Comparison of ENCODE assay signal across 15 cellular contexts in genomic region chr9:81395301-81396054, GRCh38.
DNase-seq lines count a peak whose midpoint lies in the region; ATAC-seq and TF ChIP-seq lines count a peak whose summit lies in the region.
"Had no signal": no experiment of that assay in that cellular context is flagged by ENCODE, and none has a peak within 500 bp of the region (broad histone marks: within the 10 kb centered on the region; RNA-seq: fewer than 3 reads in every experiment).

No MANE protein-coding gene starts in this region.

- no peaks in the 10 kb centered on the region for H3K36me3 ChIP-seq in breast epithelium
- H3K36me3 ChIP-seq in WERI-Rb-1: no peaks in the 10 kb centered on the region
- H3K36me3 ChIP-seq in mesendoderm (ENCODE audit: control insufficient read depth, insufficient read depth, low read length): no peaks in the 10 kb centered on the region
- H3K36me3 ChIP-seq in CD8-positive, alpha-beta T cell (ENCODE audit: insufficient read depth, low read length): no peaks in the 10 kb centered on the region
- H3K36me3 ChIP-seq: SJSA1 had no signal

- H2BK5ac ChIP-seq in mesendoderm (ENCODE audit: low read length): peak overlapping the region; percentile 13

- BruUV-seq in MCF 10A (replicated peaks; lab: Mats Ljungman, UMichigan): no TSS peak

- H3K18ac ChIP-seq in mesendoderm (ENCODE audit: low read length): peak overlapping the region; percentile 16

- H3K27ac Mint-ChIP-seq in MCF 10A (ENCODE audit: low read depth, unreplicated experiment) (no peak overlapping the region), type B pancreatic cell (no peak overlapping the region)
- no peak overlapping the region for H3K27ac Mint-ChIP-seq in CD8-positive, alpha-beta T cell
- H3K27ac Mint-ChIP-seq: activated CD8-positive, alpha-beta T cell treated with anti-CD3 and anti-CD28 coated beads, Interleukin-2, amount 10 ng/mL, durations not matched to agents 7 days and 5 days; stimulated activated memory B cell treated with anti-CD40 and anti-IgM and Interleukin-4, amounts not matched to agents 10 μg/mL and 1 μg/mL and 100 μg/mL, for 72 hours had no signal

- TF ChIP-seq CTCF in breast epithelium (IDR thresholded peaks at IDR 0.05) (no peak), MCF 10A (IDR thresholded peaks at IDR 0.05; ENCODE audit: unreplicated experiment) (no peak), WERI-Rb-1 (IDR thresholded peaks at IDR 0.05; ENCODE audit: low read depth, low read length) (no peak), type B pancreatic cell (conservative IDR thresholded peaks at IDR 0.05) (no peak)
- no peak for TF ChIP-seq CTCF in CD8-positive, alpha-beta T cell (IDR thresholded peaks at IDR 0.05)

- no peak overlapping the region for H2AK5ac ChIP-seq in mesendoderm (ENCODE audit: low read length)

- CTCF ChIA-PET in MCF 10A (lab: Yijun Ruan, JAX): interaction anchor here (1.0 kb wide), 1 partner anchor 9 kb away, joined by 3 read pairs; no protein-coding TSS in a partner anchor
- CTCF ChIA-PET in CD8-positive, alpha-beta T cell (lab: Charles Lee): no interaction called here

- no peak for TF ChIP-seq POLR2A in breast epithelium (IDR thresholded peaks at IDR 0.05)

- intact Hi-C loops in breast epithelium (cut with DNase I; ENCODE audit: low total_unique reads) (no loop called here), MCF 10A (cut with micrococcal nuclease) (no loop called here)
- intact Hi-C loops in CD8-positive, alpha-beta T cell (cut with DNase I, micrococcal nuclease): no loop called here

- H3K4me1 Mint-ChIP-seq in MCF 10A (ENCODE audit: insufficient read depth, unreplicated experiment): peaks cover 9% of the 10 kb centered on the region
- peaks cover 37% of the 10 kb centered on the region for H3K4me1 Mint-ChIP-seq in type B pancreatic cell (ENCODE audit: unreplicated experiment)
- no peaks in the 10 kb centered on the region for H3K4me1 Mint-ChIP-seq in CD8-positive, alpha-beta T cell (ENCODE audit: low read depth)
- H3K4me1 Mint-ChIP-seq: stimulated activated memory B cell treated with anti-CD40 and anti-IgM and Interleukin-4, amounts not matched to agents 10 μg/mL and 1 μg/mL and 100 μg/mL, for 72 hours had no signal

- no peak overlapping the region for H3K4me3 Mint-ChIP-seq in MCF 10A (ENCODE audit: unreplicated experiment)
- peak overlapping the region; percentile 19 for H3K4me3 Mint-ChIP-seq in type B pancreatic cell
- H3K4me3 Mint-ChIP-seq in CD8-positive, alpha-beta T cell: no peak overlapping the region
- H3K4me3 Mint-ChIP-seq: activated CD8-positive, alpha-beta T cell treated with anti-CD3 and anti-CD28 coated beads, Interleukin-2, amount 10 ng/mL, durations not matched to agents 7 days and 5 days; stimulated activated memory B cell treated with anti-CD40 and anti-IgM and Interleukin-4, amounts not matched to agents 10 μg/mL and 1 μg/mL and 100 μg/mL, for 72 hours had no signal

- H3K56ac ChIP-seq in mesendoderm (ENCODE audit: low read length): no peak overlapping the region

- H3K4me1 ChIP-seq in breast epithelium: peaks cover 5 to 7% of the 10 kb centered on the region in 2 donors
- peaks cover 11% of the 10 kb centered on the region for H3K4me1 ChIP-seq in mesendoderm (ENCODE audit: control insufficient read depth, low read depth, low read length)
- no peaks in the 10 kb centered on the region for H3K4me1 ChIP-seq in CD8-positive, alpha-beta T cell (ENCODE audit: insufficient read depth, low read length)

- H3K23ac ChIP-seq in mesendoderm (ENCODE audit: low read length): no peak overlapping the region

- H3K9me3 Mint-ChIP-seq in MCF 10A (ENCODE audit: unreplicated experiment): no peaks in the 10 kb centered on the region
- H3K9me3 Mint-ChIP-seq in type B pancreatic cell: peaks cover 13% of the 10 kb centered on the region
- H3K9me3 Mint-ChIP-seq in CD8-positive, alpha-beta T cell: peaks cover 3% of the 10 kb centered on the region
- H3K9me3 Mint-ChIP-seq: stimulated activated memory B cell treated with anti-CD40 and anti-IgM and Interleukin-4, amounts not matched to agents 10 μg/mL and 1 μg/mL and 100 μg/mL, for 72 hours had no signal

- no peak for ATAC-seq in CD8-positive, alpha-beta T cell
- ATAC-seq in GM18858 (IDR thresholded peaks at IDR 0.05; ENCODE audit: unreplicated experiment): no peak
- ATAC-seq: activated CD8-positive, alpha-beta T cell treated with anti-CD3 and anti-CD28 coated beads, Interleukin-2, amount 10 ng/mL, durations not matched to agents 7 days and 5 days; stimulated activated memory B cell treated with anti-CD40 and anti-IgM and Interleukin-4, amounts not matched to agents 10 μg/mL and 1 μg/mL and 100 μg/mL, for 72 hours had no signal

- H3K79me1 ChIP-seq in mesendoderm (ENCODE audit: low read length): no peaks in the 10 kb centered on the region

- POLR2A ChIA-PET in MCF 10A (lab: Yijun Ruan, JAX): interaction anchor here (0.7 kb wide), 1 partner anchor 538 kb away, joined by 3 read pairs; no protein-coding TSS in a partner anchor
- POLR2A ChIA-PET in CD8-positive, alpha-beta T cell (lab: Charles Lee): no interaction called here

- H4K8ac ChIP-seq in mesendoderm (ENCODE audit: low read depth, low read length): no peak overlapping the region

- H4K5ac ChIP-seq in mesendoderm (ENCODE audit: low read length): no peak overlapping the region

- WGBS in mesendoderm (ENCODE audit: extremely low coverage, insufficient coverage, low lambda C conversion rate): no CpG with 5 or more reads among the region's 5 CpGs

- H3K4me2 ChIP-seq in mesendoderm (ENCODE audit: low read length): no peak overlapping the region

- H3K36me3 Mint-ChIP-seq in MCF 10A (ENCODE audit: insufficient read depth, unreplicated experiment) (no peaks in the 10 kb centered on the region), type B pancreatic cell (no peaks in the 10 kb centered on the region)
- no peaks in the 10 kb centered on the region for H3K36me3 Mint-ChIP-seq in CD8-positive, alpha-beta T cell
- H3K36me3 Mint-ChIP-seq: stimulated activated memory B cell treated with anti-CD40 and anti-IgM and Interleukin-4, amounts not matched to agents 10 μg/mL and 1 μg/mL and 100 μg/mL, for 72 hours had no signal

- H3K27me3 Mint-ChIP-seq in MCF 10A (ENCODE audit: insufficient read depth, unreplicated experiment) (no peaks in the 10 kb centered on the region), type B pancreatic cell (peaks cover 30% of the 10 kb centered on the region)
- H3K27me3 Mint-ChIP-seq in CD8-positive, alpha-beta T cell (ENCODE audit: low read depth): no peaks in the 10 kb centered on the region

- H3K4me3 ChIP-seq in breast epithelium (no peak overlapping the region), WERI-Rb-1 (ENCODE audit: low read depth, low read length) (no peak overlapping the region), mesendoderm (ENCODE audit: low read length) (no peak overlapping the region)
- H3K4me3 ChIP-seq in CD8-positive, alpha-beta T cell (ENCODE audit: low read depth, low read length): no peak overlapping the region
- H3K4me3 ChIP-seq: SJSA1 had no signal

- DNase-seq in breast epithelium (ENCODE audit: low spot score in 2 of 2) (no peak), MCF 10A (ENCODE audit: unreplicated experiment) (no peak), WERI-Rb-1 (peak; percentile 20), mesendoderm (no peak), type B pancreatic cell (ENCODE audit: extremely low spot score, unreplicated experiment) (no peak), NCI-H1105 (lab: John Stamatoyannopoulos, UW) (no peak)
- no peak for DNase-seq in CD8-positive, alpha-beta T cell
- DNase-seq: activated CD8-positive, alpha-beta T cell treated with anti-CD3 and anti-CD28 coated beads, Interleukin-2, amount 10 ng/mL, durations not matched to agents 7 days and 5 days; cerebellar nuclear complex; NCI-H1105 treated with DMSO at 0.1 percent for 48 hours; NCI-H2227 treated with DMSO at 0.1 percent for 48 hours; nucleus accumbens had no signal

- H3K79me2 ChIP-seq in mesendoderm (ENCODE audit: control insufficient read depth, insufficient read depth, low read length): no peaks in the 10 kb centered on the region

- H3K27ac ChIP-seq in breast epithelium (peak overlapping the region; percentile 11 to 48), WERI-Rb-1 (no peak overlapping the region), mesendoderm (ENCODE audit: low read depth, low read length) (no peak overlapping the region)
- no peak overlapping the region for H3K27ac ChIP-seq in CD8-positive, alpha-beta T cell (ENCODE audit: low read depth, low read length)

- H3K27me3 ChIP-seq in breast epithelium: no peaks in the 10 kb centered on the region
- H3K27me3 ChIP-seq in WERI-Rb-1 (ENCODE audit: insufficient read depth, low read depth, severe bottlenecking): no peaks in the 10 kb centered on the region
- H3K27me3 ChIP-seq in mesendoderm (ENCODE audit: insufficient read depth, low read length, poor library complexity): no peaks in the 10 kb centered on the region
- no peaks in the 10 kb centered on the region for H3K27me3 ChIP-seq in CD8-positive, alpha-beta T cell (ENCODE audit: insufficient read depth, low read length)
- H3K27me3 ChIP-seq: SJSA1 had no signal

- H3K9ac ChIP-seq in mesendoderm (ENCODE audit: low read length): no peak overlapping the region

- H3K9me3 ChIP-seq in breast epithelium: no peaks in the 10 kb centered on the region
- H3K9me3 ChIP-seq in WERI-Rb-1 (ENCODE audit: severe bottlenecking): peaks cover 4% of the 10 kb centered on the region
- no peaks in the 10 kb centered on the region for H3K9me3 ChIP-seq in CD8-positive, alpha-beta T cell (ENCODE audit: low read length)
- H3K9me3 ChIP-seq: SJSA1 had no signal

- H3K4ac ChIP-seq in mesendoderm (ENCODE audit: low read depth, low read length): no peak overlapping the region

- no peak overlapping the region for H2BK15ac ChIP-seq in mesendoderm (replicated peaks; ENCODE audit: low read depth)

- no peak overlapping the region for H2BK120ac ChIP-seq in mesendoderm (ENCODE audit: low read depth, low read length)

Comparison
In these comparisons a context has a peak if more than half of its experiments do, and no peak if none do; other contexts are left out.
1. H3K27ac ChIP-seq: peak in breast epithelium (2 of 2); none in WERI-Rb-1 (single experiment), mesendoderm (single experiment) and CD8-positive, alpha-beta T cell (single experiment).